In genomic region chr1:165928075-165928731, GRCh38 we compare ENCODE assay signal across 8 cellular contexts.
A peak's percentile ranks its signal among the peaks of the same experiment; 100 is the strongest.
DNase-seq lines count a peak whose midpoint lies in the region; ATAC-seq, FAIRE-seq and TF ChIP-seq lines count a peak whose summit lies in the region.

No MANE protein-coding gene starts in this region.

- no peak overlapping the region for H3K27ac ChIP-seq in HL-60 (replicated peaks)
- H3K27ac ChIP-seq in foreskin keratinocyte, result no peak overlapping the region
- H3K27ac ChIP-seq in psoas muscle, result no peak overlapping the region

- peak; percentile 37 to 70 for ATAC-seq in activated T-cell treated with anti-CD3 and anti-CD28 coated beads, Interleukin-2, amount 50 U/mL, for 4 hours
- ATAC-seq in foreskin keratinocyte (peak; percentile 70), psoas muscle (peak; percentile 55 to 84 (median 68)), omental fat pad (ENCODE audit: low FRiP score) (no peak)

- no peak for TF ChIP-seq POLR2A in GM12891 (IDR thresholded peaks at IDR 0.05; ENCODE audit: low read depth, low read length)

- H3K27me3 Mint-ChIP-seq in activated T-cell treated with anti-CD3 and anti-CD28 coated beads, Interleukin-2, amount 50 U/mL, for 4 hours (ENCODE audit: low read depth), result peaks cover 17% of the 10 kb centered on the region

- H3K9me3 Mint-ChIP-seq in activated T-cell treated with anti-CD3 and anti-CD28 coated beads, Interleukin-2, amount 50 U/mL, for 4 hours, result no peaks in the 10 kb centered on the region

- H3K4me3 Mint-ChIP-seq in activated T-cell treated with anti-CD3 and anti-CD28 coated beads, Interleukin-2, amount 50 U/mL, for 4 hours, result no peak overlapping the region

- in situ Hi-C loops in ACHN (cut with HindIII; ENCODE audit: low pct_ligation_motif_present, low pct_unique_long_range_greater_than_20kb, low sequenced_read_pairs), result loop anchor here (10.0 kb wide), 1 partner anchor 213 kb away; no protein-coding TSS in a partner anchor

- peak; percentile 95 for FAIRE-seq in GM12891 (lab: Jason Lieb, UNC)

- H3K9me3 ChIP-seq in psoas muscle, result no peaks in the 10 kb centered on the region

- peak; percentile 80 for TF ChIP-seq CTCF in HL-60 (IDR thresholded peaks at IDR 0.05; ENCODE audit: insufficient read depth, low read length)
- TF ChIP-seq CTCF in foreskin keratinocyte (conservative IDR thresholded peaks at IDR 0.05), result peak; percentile 78
- peak; percentile 64 for TF ChIP-seq CTCF in psoas muscle (IDR thresholded peaks at IDR 0.05)
- TF ChIP-seq CTCF in omental fat pad (IDR thresholded peaks at IDR 0.05), result no peak

- DNase-seq in ACHN, result peak; percentile 58
- no peak for DNase-seq in GM12891 (ENCODE audit: insufficient read length, low spot score)
- DNase-seq in HL-60 (ENCODE audit: low read depth in 1 of 2, low spot score in 1 of 2), result peak; percentile 37 to 38
- DNase-seq in NOMO-1 treated with dmso at 0.1 percent for 144 hours (lab: John Stamatoyannopoulos, UW; ENCODE audit: unreplicated experiment), result peak; percentile 4
- peak; percentile 29 for DNase-seq in activated T-cell treated with anti-CD3 and anti-CD28 coated beads, Interleukin-2, amount 50 U/mL, for 4 hours
- peak; percentile 24 to 65 for DNase-seq in foreskin keratinocyte
- DNase-seq in psoas muscle, result no peak
- no peak for DNase-seq in omental fat pad (ENCODE audit: low spot score)

- intact Hi-C loops in psoas muscle (cut with DNase I), result loop anchor here (2.0 to 10.0 kb wide), 3 partner anchors 237 to 554 kb away; partner anchors contain the start of gene FAM78B (in 1 of the 2)

- H3K36me3 ChIP-seq in psoas muscle (ENCODE audit: insufficient read depth in 1 of 2, low read depth in 1 of 2), result no peaks in the 10 kb centered on the region

- peaks cover 2% of the 10 kb centered on the region for H3K4me1 Mint-ChIP-seq in activated T-cell treated with anti-CD3 and anti-CD28 coated beads, Interleukin-2, amount 50 U/mL, for 4 hours (ENCODE audit: low read depth)

- WGBS in psoas muscle, 3 donors, result 65 to 67% (median 65%) methylated on average over 10 of the region's 10 CpGs

- H3K4me1 ChIP-seq in foreskin keratinocyte (no peaks in the 10 kb centered on the region), psoas muscle (no peaks in the 10 kb centered on the region)

- no peaks in the 10 kb centered on the region for H3K36me3 Mint-ChIP-seq in activated T-cell treated with anti-CD3 and anti-CD28 coated beads, Interleukin-2, amount 50 U/mL, for 4 hours (ENCODE audit: insufficient read depth)

- H3K4me3 ChIP-seq in HL-60 (replicated peaks; ENCODE audit: insufficient read depth, low read length) (no peak overlapping the region), psoas muscle (no peak overlapping the region)

- H3K27me3 ChIP-seq in HL-60 (ENCODE audit: insufficient read depth, poor library complexity, severe bottlenecking) (no peaks in the 10 kb centered on the region), foreskin keratinocyte (no peaks in the 10 kb centered on the region), psoas muscle (ENCODE audit: insufficient read depth in 3 of 3, low read length in 2 of 3) (no peaks in the 10 kb centered on the region)

TF ChIP-seq in GM12891, 5 proteins besides CTCF, POLR2A, EP300 and RAD21:
- TF ChIP-seq SPI1 (IDR thresholded peaks at IDR 0.05; ENCODE audit: low read depth, low read length), result no peak
- no peak for TF ChIP-seq POU2F2 (IDR thresholded peaks at IDR 0.05; ENCODE audit: low read depth, low read length)
- TF ChIP-seq TAF1 (IDR thresholded peaks at IDR 0.05; ENCODE audit: low read depth, low read length), result no peak
- TF ChIP-seq POLR2AphosphoS5 (IDR thresholded peaks at IDR 0.05; ENCODE audit: low read depth, low read length), result no peak
- TF ChIP-seq PAX5 (IDR thresholded peaks at IDR 0.05; ENCODE audit: insufficient read depth, low read length, severe bottlenecking), result no peak

Comparison
In these comparisons a context has a peak if more than half of its experiments do, and no peak if none do; other contexts are left out.
1. DNase-seq: peak in ACHN (single experiment), HL-60 (2 of 2), NOMO-1 treated with dmso at 0.1 percent for 144 hours (single experiment), activated T-cell treated with anti-CD3 and anti-CD28 coated beads, Interleukin-2, amount 50 U/mL, for 4 hours (single experiment) and foreskin keratinocyte (2 of 2); none in GM12891 (single experiment), psoas muscle (0 of 2) and omental fat pad (single experiment).
2. CTCF ChIP-seq: peak in HL-60 (single experiment), foreskin keratinocyte (single experiment) and psoas muscle (single experiment); none in omental fat pad (0 of 3).